In genomic region chr2:67526283-67526682, GRCh38 we compare ENCODE assay signal across 17 cellular contexts.
DNase-seq lines count a peak whose midpoint lies in the region; ATAC-seq, FAIRE-seq and TF ChIP-seq lines count a peak whose summit lies in the region.
"Had no signal": no experiment of that assay in that cellular context is flagged by ENCODE, and none has a peak within 500 bp of the region (broad histone marks: within the 10 kb centered on the region; RNA-seq: fewer than 3 reads in every experiment).

No MANE protein-coding gene starts in this region.

- H3K4me2 ChIP-seq in Karpas-422 (ENCODE audit: low read depth, low read length, poor library complexity, severe bottlenecking) (no peak overlapping the region), MM.1S (ENCODE audit: low read depth, low read length) (no peak overlapping the region)

- intact Hi-C loops in pancreas (cut with DNase I): no loop called here

- DNase-seq in BJ (ENCODE audit: low read depth) (peak; percentile 14), NCI-H226 (peak; percentile 56), fibroblast of peridontal ligament (ENCODE audit: extremely low read depth) (peak; percentile 82), pancreas (no peak), NCI-H526 treated with DMSO at 0.1 percent for 48 hours (lab: John Stamatoyannopoulos, UW) (no peak), Karpas-422 (no peak), MM.1S (no peak)
- DNase-seq: activated CD4-positive, alpha-beta T cell treated with anti-CD3 and anti-CD28 coated beads for 4 hours; activated T-cell treated with anti-CD3 and anti-CD28 coated beads for 4 hours; immature natural killer cell; NCI-H1694; NCI-H748 treated with DMSO at 0.1 percent for 48 hours; T-helper 2 cell had no signal

- no peaks in the 10 kb centered on the region for H3K36me3 ChIP-seq in BJ (ENCODE audit: control insufficient read depth, insufficient read depth, low read length)
- no peaks in the 10 kb centered on the region for H3K36me3 ChIP-seq in pancreas
- no peaks in the 10 kb centered on the region for H3K36me3 ChIP-seq in Karpas-422 (ENCODE audit: insufficient read depth, low read length)
- H3K36me3 ChIP-seq in MM.1S (replicated peaks; ENCODE audit: insufficient read depth, low read length): no peaks in the 10 kb centered on the region

- H3K4me3 ChIP-seq in BJ (ENCODE audit: low read depth, low read length) (no peak overlapping the region), pancreas (no peak overlapping the region), Karpas-422 (ENCODE audit: low read length) (no peak overlapping the region), MM.1S (ENCODE audit: low read length) (no peak overlapping the region)
- H3K4me3 ChIP-seq: coronary artery had no signal

- no peaks in the 10 kb centered on the region for H3K4me1 ChIP-seq in pancreas
- peaks cover 33% of the 10 kb centered on the region for H3K4me1 ChIP-seq in Karpas-422 (ENCODE audit: low read length)
- no peaks in the 10 kb centered on the region for H3K4me1 ChIP-seq in MM.1S (ENCODE audit: low read length)

- H3K9ac ChIP-seq in Karpas-422 (ENCODE audit: low read length): no peak overlapping the region
- H3K9ac ChIP-seq in MM.1S (ENCODE audit: low read length): no peak overlapping the region

- POLR2A ChIA-PET in BJ (lab: Charles Lee): interaction anchor here (0.5 kb wide), 1 partner anchor 945 kb away, joined by 3 read pairs; no protein-coding TSS in a partner anchor

- H2AFZ ChIP-seq in Karpas-422 (ENCODE audit: low read length) (no peak overlapping the region), MM.1S (ENCODE audit: low read length) (no peak overlapping the region)

- WGBS in pancreas, 2 donors: 48 to 52% methylated on average over 4 of the region's 4 CpGs

- H3K27me3 ChIP-seq in BJ (ENCODE audit: control insufficient read depth, insufficient read depth, low read length) (no peaks in the 10 kb centered on the region), pancreas (no peaks in the 10 kb centered on the region), Karpas-422 (ENCODE audit: low read length) (no peaks in the 10 kb centered on the region), MM.1S (replicated peaks; ENCODE audit: insufficient read depth, low read length) (no peaks in the 10 kb centered on the region)

- no peaks in the 10 kb centered on the region for H3F3A ChIP-seq in MM.1S (ENCODE audit: insufficient read depth, low read length)

- ATAC-seq in pancreas (peak in 3 of 4 donors; percentile 22 to 45 (median 39)), GM18909 (IDR thresholded peaks at IDR 0.05; ENCODE audit: poor library complexity, unreplicated experiment) (no peak)

- H4K20me1 ChIP-seq in Karpas-422 (ENCODE audit: insufficient read depth, low read depth, low read length) (no peaks in the 10 kb centered on the region), MM.1S (ENCODE audit: insufficient read depth, low read length) (no peaks in the 10 kb centered on the region)

- no peak overlapping the region for H3K27ac ChIP-seq in pancreas
- H3K27ac ChIP-seq in Karpas-422 (ENCODE audit: low read length): no peak overlapping the region
- no peak overlapping the region for H3K27ac ChIP-seq in MM.1S (ENCODE audit: low read length)
- H3K27ac ChIP-seq: coronary artery had no signal

- FAIRE-seq in pancreas (lab: Jason Lieb, UNC): peak; percentile 54
- FAIRE-seq: frontal cortex, GM19239 had no signal

- CTCF ChIA-PET in BJ (lab: Yijun Ruan, JAX): interaction anchor here (1.2 kb wide), 1 partner anchor 85 kb away, joined by 3 read pairs; no protein-coding TSS in a partner anchor

- no peaks in the 10 kb centered on the region for H3K9me3 ChIP-seq in pancreas
- H3K9me3 ChIP-seq in Karpas-422 (ENCODE audit: low read length): no peaks in the 10 kb centered on the region
- no peaks in the 10 kb centered on the region for H3K9me3 ChIP-seq in MM.1S (replicated peaks; ENCODE audit: insufficient read depth, low read length)

- TF ChIP-seq CTCF in BJ (IDR thresholded peaks at IDR 0.05; ENCODE audit: insufficient read depth, low read depth, low read length) (no peak), pancreas (IDR thresholded peaks at IDR 0.05) (no peak), MM.1S (IDR thresholded peaks at IDR 0.05; ENCODE audit: low read length) (no peak)

- H3K79me2 ChIP-seq in Karpas-422 (ENCODE audit: low read length) (no peaks in the 10 kb centered on the region), MM.1S (ENCODE audit: low read length) (no peaks in the 10 kb centered on the region)

- H3K9me2 ChIP-seq in Karpas-422 (replicated peaks; ENCODE audit: insufficient read depth, low read length) (no peaks in the 10 kb centered on the region), MM.1S (replicated peaks; ENCODE audit: insufficient read depth, low read length) (no peaks in the 10 kb centered on the region; the same call in 1 of the 2 replicates)

Comparison
In these comparisons a context has a peak if more than half of its experiments do, and no peak if none do; other contexts are left out.
1. DNase-seq: peak in BJ (single experiment), NCI-H226 (single experiment) and fibroblast of peridontal ligament (single experiment); none in pancreas (0 of 6), NCI-H526 treated with DMSO at 0.1 percent for 48 hours (single experiment), Karpas-422 (single experiment) and MM.1S (single experiment).